29 cellular contexts compared by ENCODE assay signal in the genomic region with DNA sequence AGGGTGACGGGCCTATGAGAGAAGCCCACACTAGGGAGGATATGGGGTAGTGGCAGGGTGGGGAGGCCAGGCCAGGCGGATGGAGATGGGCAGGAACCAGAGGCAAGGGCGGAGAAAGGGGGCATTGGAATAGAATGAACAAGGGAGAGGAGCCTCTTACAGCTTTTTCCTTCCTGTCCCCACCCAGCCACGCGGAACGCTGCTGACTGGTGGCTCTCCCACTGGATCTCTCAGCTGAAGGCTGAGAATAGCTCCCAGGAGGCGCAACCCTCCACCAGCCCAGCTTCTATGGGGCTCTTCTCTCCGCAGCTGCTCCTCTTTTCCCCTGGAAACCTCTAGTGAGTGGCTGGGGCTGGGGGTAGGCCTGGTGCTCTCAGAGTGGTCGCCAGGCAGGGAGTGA. TPM values are rescaled to one million over a fixed set of nuclear protein-coding genes. Genes with fewer than 3 reads are reported as not detected.
"Had no signal": no experiment of that assay in that cellular context is flagged by ENCODE, and none has a peak within 500 bp of the region (broad histone marks: within the 10 kb centered on the region; RNA-seq: fewer than 3 reads in every experiment).

No MANE protein-coding gene starts in this region.

- H3K9ac ChIP-seq: KMS-11 had no signal

- H3K4me1 ChIP-seq: SJCRH30 had no signal

- H3K9me3 ChIP-seq: SJCRH30 had no signal

- H3K27me3 ChIP-seq: brain microvascular endothelial cell, cardiac muscle cell, SJCRH30 had no signal

- ATAC-seq: activated T-cell treated with anti-CD3 and anti-CD28 coated beads, Interleukin-2, amount 50 U/mL, for 4 hours; Panc1 had no signal

- H3K4me3 ChIP-seq: cardiac muscle cell, SJCRH30 had no signal

- H3K4me2 ChIP-seq: KMS-11 had no signal

- H3K36me3 ChIP-seq: SJCRH30 had no signal

- H3K27ac ChIP-seq: brain microvascular endothelial cell, cardiac muscle cell, KMS-11, SJCRH30 had no signal

- DNase-seq: activated B cell treated with CpG ODN at 0.5 μM for 24 hours; activated CD4-positive, alpha-beta memory T cell treated with anti-CD3 and anti-CD28 coated beads for 36 hours; activated CD4-positive, alpha-beta T cell treated with anti-CD3 and anti-CD28 coated beads for 1 hour; activated CD4-positive, alpha-beta T cell treated with anti-CD3 and anti-CD28 coated beads, Interleukin-2, amount 10 ng/mL, durations not matched to agents 24 days and 14 days; activated CD8-positive, alpha-beta memory T cell treated with anti-CD3 and anti-CD28 coated beads for 24 hours; activated effector memory CD4-positive, alpha-beta T cell treated with anti-CD3 and anti-CD28 coated beads, Interleukin-2, amount 50 U/mL, for 16 hours; activated naive CD4-positive, alpha-beta T cell treated with Interleukin-2 at 50 U/mL for 16 hours; activated naive CD8-positive, alpha-beta T cell treated with anti-CD3 and anti-CD28 coated beads for 36 hours; activated T-cell treated with anti-CD3 and anti-CD28 coated beads, Interleukin-2, amount 50 U/mL, for 4 hours; brain microvascular endothelial cell; MV-4-11; NCI-H1092 treated with DMSO at 0.1 percent for 48 hours; NCI-H1417 treated with DMSO at 0.1 percent for 48 hours; NCI-H1694; NCI-H2029; NCI-H2107; NCI-H2171 treated with DMSO at 0.1 percent for 48 hours; NCI-H226; NCI-H69; NK-92 treated with Interleukin-12 subunit alpha and Interleukin-12 subunit beta, amount 100 ng/mL, for 24 hours; OCI-M1; Right ventricle myocardium superior; RPMI8226; SJCRH30; T-helper 9 cell had no signal

RNA-seq across cellular contexts. Expression of gene DLK2, which starts 10.7 kb away (rescaled TPM):
- total RNA-seq: NCI-H460 had no signal
